In genomic region chr1:111944121-111944785, GRCh38 we compare ENCODE assay signal across 19 cellular contexts. TPM values are rescaled to one million over a fixed set of nuclear protein-coding genes. Genes with fewer than 3 reads are reported as not detected.
A peak's percentile ranks its signal among the peaks of the same experiment; 100 is the strongest.
DNase-seq lines count a peak whose midpoint lies in the region; ATAC-seq, FAIRE-seq and TF ChIP-seq lines count a peak whose summit lies in the region.
"Had no signal": no experiment of that assay in that cellular context is flagged by ENCODE, and none has a peak within 500 bp of the region (broad histone marks: within the 10 kb centered on the region; RNA-seq: fewer than 3 reads in every experiment).

No MANE protein-coding gene starts in this region.

- H3K4me3 ChIP-seq in bronchial epithelial cell (ENCODE audit: low read depth, low read length) = no peak overlapping the region
- no peak overlapping the region for H3K4me3 ChIP-seq in right atrium auricular region
- H3K4me3 ChIP-seq: GM12878 had no signal

- H3K4me1 ChIP-seq in right atrium auricular region = peaks cover 0 to 30% of the 10 kb centered on the region in 2 donors

- ATAC-seq in stimulated activated effector memory CD8-positive, alpha-beta T cell treated with anti-CD3 and anti-CD28 coated beads, Interleukin-12 subunit alpha, Interleukin-12 subunit beta, amount 100 ng/mL, for 72 hours = peak; percentile 15
- ATAC-seq in HG03354 (IDR thresholded peaks at IDR 0.05; ENCODE audit: poor library complexity, severe bottlenecking, unreplicated experiment) (no peak), HG02588 (IDR thresholded peaks at IDR 0.05; ENCODE audit: unreplicated experiment) (no peak)
- ATAC-seq: GM12878, HepG2, PC-3, SK-N-SH treated with all-trans-retinoic acid at 6 μM for 48 hours had no signal

- TF ChIP-seq CTCF in bronchial epithelial cell (IDR thresholded peaks at IDR 0.05; ENCODE audit: insufficient read depth, low read length, severe bottlenecking) (no peak), right atrium auricular region (IDR thresholded peaks at IDR 0.05) (no peak)

- no peaks in the 10 kb centered on the region for H3K9me3 ChIP-seq in right atrium auricular region

- no peaks in the 10 kb centered on the region for H3K36me3 ChIP-seq in bronchial epithelial cell (ENCODE audit: control insufficient read depth, insufficient read depth, low read length)
- no peaks in the 10 kb centered on the region for H3K36me3 ChIP-seq in right atrium auricular region

- no peaks in the 10 kb centered on the region for H3K9me3 Mint-ChIP-seq in stimulated activated effector memory CD8-positive, alpha-beta T cell treated with anti-CD3 and anti-CD28 coated beads, Interleukin-12 subunit alpha, Interleukin-12 subunit beta, amount 100 ng/mL, for 72 hours

- FAIRE-seq in bronchial epithelial cell (lab: Jason Lieb, UNC) = peak; percentile 75
- FAIRE-seq: A204.1, GM12878, HepG2 had no signal

- H3K27ac ChIP-seq in right atrium auricular region = peak overlapping the region; percentile 56 to 81
- H3K27ac ChIP-seq: KMS-11 had no signal

- no peak overlapping the region for H3K27ac Mint-ChIP-seq in stimulated activated effector memory CD8-positive, alpha-beta T cell treated with anti-CD3 and anti-CD28 coated beads, Interleukin-12 subunit alpha, Interleukin-12 subunit beta, amount 100 ng/mL, for 72 hours

- H3K27me3 ChIP-seq in bronchial epithelial cell (ENCODE audit: control insufficient read depth, insufficient read depth, low read length) (no peaks in the 10 kb centered on the region), right atrium auricular region (no peaks in the 10 kb centered on the region)

- peaks cover 6% of the 10 kb centered on the region for H3K4me1 Mint-ChIP-seq in stimulated activated effector memory CD8-positive, alpha-beta T cell treated with anti-CD3 and anti-CD28 coated beads, Interleukin-12 subunit alpha, Interleukin-12 subunit beta, amount 100 ng/mL, for 72 hours

- no peak overlapping the region for H3K4me3 Mint-ChIP-seq in stimulated activated effector memory CD8-positive, alpha-beta T cell treated with anti-CD3 and anti-CD28 coated beads, Interleukin-12 subunit alpha, Interleukin-12 subunit beta, amount 100 ng/mL, for 72 hours

- DNase-seq in NCI-H2171 treated with DMSO at 0.1 percent for 48 hours (lab: John Stamatoyannopoulos, UW) (peak; percentile 44), NCI-H2171 (lab: John Stamatoyannopoulos, UW) (no peak), bronchial epithelial cell (ENCODE audit: low read depth) (no peak), right atrium auricular region (ENCODE audit: low spot score) (no peak), kidney glomerular epithelial cell (lab: John Stamatoyannopoulos, UW) (no peak)
- DNase-seq in stimulated activated effector memory CD8-positive, alpha-beta T cell treated with anti-CD3 and anti-CD28 coated beads, Interleukin-12 subunit alpha, Interleukin-12 subunit beta, amount 100 ng/mL, for 72 hours (ENCODE audit: low spot score in 2 of 2) = no peak
- DNase-seq: DMS53, NCI-H1105, NCI-H187 treated with DMSO at 0.1 percent for 48 hours, NCI-H526 treated with DMSO at 0.1 percent for 48 hours, PC-3 had no signal

- no peaks in the 10 kb centered on the region for H3K36me3 Mint-ChIP-seq in stimulated activated effector memory CD8-positive, alpha-beta T cell treated with anti-CD3 and anti-CD28 coated beads, Interleukin-12 subunit alpha, Interleukin-12 subunit beta, amount 100 ng/mL, for 72 hours

RNA-seq across cellular contexts. Expression of gene KCND3, which starts 45.2 kb away (rescaled TPM):
- total RNA-seq in bronchial epithelial cell (under 0.01 and 0.13 TPM in 2 replicates), right atrium auricular region (10 to 100 TPM; 19.6 to 24.9 TPM)
- total RNA-seq: GM12878, HepG2, MCF 10A, PC-3 had no signal

Comparison
In these comparisons a context has a peak if more than half of its experiments do, and no peak if none do; other contexts are left out.
1. RNA of gene KCND3, which starts 45.2 kb away (total RNA-seq): 19.6 to 24.9 TPM in right atrium auricular region; under 0.01 to 0.13 TPM in bronchial epithelial cell; every median in the first group is over 10 times any median in the second.